ENCODE assay signal across 1 cellular context in genomic region chr17:43438626-43439529, GRCh38.
TF ChIP-seq lines count a peak whose summit lies in the region.

No MANE protein-coding gene starts in this region.

TF ChIP-seq in K562, 482 proteins besides CTCF, POLR2A, EP300 and RAD21:
- peak; percentile 59 for TF ChIP-seq VEZF1 (CRISPR knock-in tag; IDR thresholded peaks at IDR 0.05)
- no peak for TF ChIP-seq GMEB1 (CRISPR knock-in tag; IDR thresholded peaks at IDR 0.05)
- TF ChIP-seq NCOA4 (IDR thresholded peaks at IDR 0.05; ENCODE audit: partially characterized antibody), result no peak
- no peak for TF ChIP-seq TFAM (CRISPR knock-in tag; conservative IDR thresholded peaks at IDR 0.05)
